10 cellular contexts compared by ENCODE assay signal in the genomic region with DNA sequence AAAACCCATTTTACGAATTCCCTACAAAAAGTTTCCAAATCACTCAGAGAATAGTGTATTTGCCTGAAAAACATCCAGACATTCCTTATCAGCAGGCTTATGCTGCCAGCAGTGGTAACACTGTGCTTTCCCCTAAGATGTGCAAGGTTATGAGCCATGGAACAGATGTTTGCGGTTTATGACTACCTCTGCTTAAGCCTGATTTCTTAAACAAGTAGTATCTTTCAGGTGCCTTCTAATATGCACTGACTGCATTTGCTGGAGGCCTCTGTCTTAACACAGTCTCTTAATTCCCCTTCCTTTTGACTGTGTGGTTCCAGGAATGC. TPM values are rescaled to one million over a fixed set of nuclear protein-coding genes. Genes with fewer than 3 reads are reported as not detected.
DNase-seq lines count a peak whose midpoint lies in the region; ATAC-seq and TF ChIP-seq lines count a peak whose summit lies in the region.
"Had no signal": no experiment of that assay in that cellular context is flagged by ENCODE, and none has a peak within 500 bp of the region (broad histone marks: within the 10 kb centered on the region; RNA-seq: fewer than 3 reads in every experiment).

No MANE protein-coding gene starts in this region.

- no peak overlapping the region for H3K4me3 ChIP-seq in Jurkat, Clone E6-1 (ENCODE audit: low read length)
- no peak overlapping the region for H3K4me3 ChIP-seq in fibroblast of mammary gland (ENCODE audit: control insufficient read depth, low read depth, low read length)
- no peak overlapping the region for H3K4me3 ChIP-seq in tibial nerve

- H3K4me1 Mint-ChIP-seq in activated T-cell treated with anti-CD3 and anti-CD28 coated beads, Interleukin-2, amount 50 U/mL, for 72 hours (ENCODE audit: low read depth): peaks cover 54% of the 10 kb centered on the region

- TF ChIP-seq EP300 in tibial nerve (IDR thresholded peaks at IDR 0.05): peak in 1 of 2 donors; percentile 68

- peaks cover 3% of the 10 kb centered on the region in 2 donors for H3K9me3 Mint-ChIP-seq in activated T-cell treated with anti-CD3 and anti-CD28 coated beads, Interleukin-2, amount 50 U/mL, for 72 hours

- H3K36me3 ChIP-seq in tibial nerve: no peaks in the 10 kb centered on the region

- 45 to 54% methylated on average over 2 of the region's 2 CpGs for WGBS in tibial nerve, 2 donors

- H3K27ac Mint-ChIP-seq in activated T-cell treated with anti-CD3 and anti-CD28 coated beads, Interleukin-2, amount 50 U/mL, for 72 hours: no peak overlapping the region

- peaks cover 0 to 70% (median 27%) of the 10 kb centered on the region in 4 donors for H3K4me1 ChIP-seq in tibial nerve

- no peaks in the 10 kb centered on the region for H3K9me3 ChIP-seq in tibial nerve

- no peaks in the 10 kb centered on the region for H3K27me3 Mint-ChIP-seq in activated T-cell treated with anti-CD3 and anti-CD28 coated beads, Interleukin-2, amount 50 U/mL, for 72 hours (ENCODE audit: low read depth)

- DNase-seq in activated T-cell treated with anti-CD3 and anti-CD28 coated beads, Interleukin-2, amount 50 U/mL, for 72 hours: no peak
- no peak for DNase-seq in activated T-cell treated with anti-CD3 and anti-CD28 coated beads, Interleukin-2, amount 50 U/mL, for 48 hours
- DNase-seq in Jurkat, Clone E6-1 (ENCODE audit: low read depth, low spot score): peak; percentile 85
- peak; percentile 78 for DNase-seq in fibroblast of mammary gland (ENCODE audit: low read depth)
- DNase-seq in tibial nerve (ENCODE audit: low spot score in 2 of 2): no peak
- DNase-seq in NCI-H345 (lab: John Stamatoyannopoulos, UW): no peak
- DNase-seq in NCI-H526 (lab: John Stamatoyannopoulos, UW): no peak
- no peak for DNase-seq in stimulated activated naive CD4-positive, alpha-beta T cell treated with Interleukin-2 at 50 U/mL for 16 hours (lab: John Stamatoyannopoulos, UW)
- DNase-seq: activated CD4-positive, alpha-beta T cell treated with anti-CD3 and anti-CD28 coated beads for 4 hours; cortex of kidney had no signal

- H3K27ac ChIP-seq in tibial nerve: peak overlapping the region in 3 of 4 donors; percentile 24 to 84 (median 73)

- ATAC-seq in activated T-cell treated with anti-CD3 and anti-CD28 coated beads, Interleukin-2, amount 50 U/mL, for 72 hours (replicated peaks in 1 of 2): peak; percentile 34 to 74

- no peak for TF ChIP-seq POLR2A in tibial nerve (IDR thresholded peaks at IDR 0.05)

- TF ChIP-seq CTCF in fibroblast of mammary gland (conservative IDR thresholded peaks at IDR 0.05; ENCODE audit: control insufficient read depth, insufficient read depth, low read depth, low read length): no peak
- no peak for TF ChIP-seq CTCF in tibial nerve (IDR thresholded peaks at IDR 0.05)

- H3K36me3 Mint-ChIP-seq in activated T-cell treated with anti-CD3 and anti-CD28 coated beads, Interleukin-2, amount 50 U/mL, for 72 hours (ENCODE audit: insufficient read depth in 2 of 2): peaks cover 0 to 4% of the 10 kb centered on the region in 2 donors

- no peaks in the 10 kb centered on the region for H3K27me3 ChIP-seq in tibial nerve

- no peak overlapping the region for H3K4me3 Mint-ChIP-seq in activated T-cell treated with anti-CD3 and anti-CD28 coated beads, Interleukin-2, amount 50 U/mL, for 72 hours

RNA-seq across cellular contexts. Expression of a gene that starts 54.8 kb away (rescaled TPM):
- total RNA-seq in activated T-cell treated with anti-CD3 and anti-CD28 coated beads, Interleukin-2, amount 50 U/mL, for 72 hours: 10 to 100 TPM; 27.0 to 28.9 TPM
- polyA plus RNA-seq in Jurkat, Clone E6-1 (2012; ENCODE audit: insufficient read depth, insufficient read length): 6.7 TPM
- 10 to 100 TPM; 31.8 to 58.6 (median 40.2) TPM for total RNA-seq in tibial nerve

Comparison
In these comparisons a context has a peak if more than half of its experiments do, and no peak if none do; other contexts are left out.
1. DNase-seq: peak in Jurkat, Clone E6-1 (single experiment) and fibroblast of mammary gland (single experiment); none in activated T-cell treated with anti-CD3 and anti-CD28 coated beads, Interleukin-2, amount 50 U/mL, for 72 hours (0 of 2), activated T-cell treated with anti-CD3 and anti-CD28 coated beads, Interleukin-2, amount 50 U/mL, for 48 hours (0 of 2), tibial nerve (0 of 2), NCI-H345 (single experiment), NCI-H526 (0 of 2) and stimulated activated naive CD4-positive, alpha-beta T cell treated with Interleukin-2 at 50 U/mL for 16 hours (single experiment).